In the genomic region with DNA sequence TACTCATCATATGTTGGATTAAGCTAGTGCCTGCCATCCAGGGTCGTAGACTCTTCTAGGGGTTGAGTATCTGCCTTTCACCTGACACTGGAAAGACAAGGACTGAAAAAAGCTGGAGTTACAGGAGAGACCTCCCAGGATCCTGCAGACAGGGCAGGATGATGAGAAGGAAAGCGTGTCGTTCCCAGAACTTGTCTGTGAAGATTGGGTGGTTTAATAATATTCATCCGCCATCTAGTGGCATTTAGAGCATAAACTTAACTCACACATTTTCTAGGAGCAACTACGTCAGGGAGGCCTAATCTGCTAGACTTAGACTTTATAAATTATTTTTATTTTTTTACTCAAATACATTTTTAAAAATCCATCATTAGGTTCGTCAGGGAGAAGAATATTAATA, we compare ENCODE assay signal across 8 cellular contexts. TPM values are rescaled to one million over a fixed set of nuclear protein-coding genes. Genes with fewer than 3 reads are reported as not detected.
DNase-seq lines count a peak whose midpoint lies in the region; ATAC-seq and TF ChIP-seq lines count a peak whose summit lies in the region.

No MANE protein-coding gene starts in this region.

- DNase-seq in AG08395 (ENCODE audit: low spot score) (peak; percentile 75), Karpas-422 (peak; percentile 59), SKM-1 treated with dmso at 0.1 percent for 144 hours (lab: John Stamatoyannopoulos, UW; ENCODE audit: unreplicated experiment) (peak; percentile 49), fibroblast of pulmonary artery (ENCODE audit: low read depth) (peak; percentile 76), pons (ENCODE audit: low spot score) (peak; percentile 86), activated T-cell treated with anti-CD3 and anti-CD28 coated beads for 4 hours (no peak)

- H3K9me2 ChIP-seq in Karpas-422 (replicated peaks; ENCODE audit: insufficient read depth, low read length), result no peaks in the 10 kb centered on the region

- no peaks in the 10 kb centered on the region for H3K9me3 ChIP-seq in Karpas-422 (ENCODE audit: low read length)

- H3K79me2 ChIP-seq in Karpas-422 (ENCODE audit: low read length), result no peaks in the 10 kb centered on the region

- peaks cover 7% of the 10 kb centered on the region for H3K4me1 ChIP-seq in Karpas-422 (ENCODE audit: low read length)

- ATAC-seq in HG02840 (IDR thresholded peaks at IDR 0.05; ENCODE audit: low FRiP score, unreplicated experiment), result no peak

- no peak overlapping the region for H2AFZ ChIP-seq in Karpas-422 (ENCODE audit: low read length)

- H3K4me2 ChIP-seq in Karpas-422 (ENCODE audit: low read depth, low read length, poor library complexity, severe bottlenecking), result no peak overlapping the region

- no peaks in the 10 kb centered on the region for H3K36me3 ChIP-seq in Karpas-422 (ENCODE audit: insufficient read depth, low read length)

- no peaks in the 10 kb centered on the region for H4K20me1 ChIP-seq in Karpas-422 (ENCODE audit: insufficient read depth, low read depth, low read length)

- H3K4me3 ChIP-seq in GM12875 (ENCODE audit: low read depth, low read length) (no peak overlapping the region), Karpas-422 (ENCODE audit: low read length) (no peak overlapping the region), fibroblast of pulmonary artery (replicated peaks; ENCODE audit: low read depth, low read length) (no peak overlapping the region)

- no peak overlapping the region for H3K27ac ChIP-seq in Karpas-422 (ENCODE audit: low read length)

- TF ChIP-seq CTCF in GM12875 (IDR thresholded peaks at IDR 0.05; ENCODE audit: borderline replicate concordance, insufficient read depth, low read depth, low read length) (peak; percentile 32; the same call in 1 of the 2 replicates), fibroblast of pulmonary artery (IDR thresholded peaks at IDR 0.05; ENCODE audit: low read length, missing control alignments) (peak; percentile 55)

- H3K9ac ChIP-seq in Karpas-422 (ENCODE audit: low read length), result no peak overlapping the region

- H3K27me3 ChIP-seq in Karpas-422 (ENCODE audit: low read length), result no peaks in the 10 kb centered on the region

RNA-seq across cellular contexts. Expression of a gene that starts 59.6 kb away (rescaled TPM):
- total RNA-seq in Karpas-422 (2014; rRNA removed; shearing (Covaris generic); ENCODE audit: low replicate concordance), result not detected in 2 replicates
